Comparison of ENCODE assay signal across 1 cellular context in the genomic region with DNA sequence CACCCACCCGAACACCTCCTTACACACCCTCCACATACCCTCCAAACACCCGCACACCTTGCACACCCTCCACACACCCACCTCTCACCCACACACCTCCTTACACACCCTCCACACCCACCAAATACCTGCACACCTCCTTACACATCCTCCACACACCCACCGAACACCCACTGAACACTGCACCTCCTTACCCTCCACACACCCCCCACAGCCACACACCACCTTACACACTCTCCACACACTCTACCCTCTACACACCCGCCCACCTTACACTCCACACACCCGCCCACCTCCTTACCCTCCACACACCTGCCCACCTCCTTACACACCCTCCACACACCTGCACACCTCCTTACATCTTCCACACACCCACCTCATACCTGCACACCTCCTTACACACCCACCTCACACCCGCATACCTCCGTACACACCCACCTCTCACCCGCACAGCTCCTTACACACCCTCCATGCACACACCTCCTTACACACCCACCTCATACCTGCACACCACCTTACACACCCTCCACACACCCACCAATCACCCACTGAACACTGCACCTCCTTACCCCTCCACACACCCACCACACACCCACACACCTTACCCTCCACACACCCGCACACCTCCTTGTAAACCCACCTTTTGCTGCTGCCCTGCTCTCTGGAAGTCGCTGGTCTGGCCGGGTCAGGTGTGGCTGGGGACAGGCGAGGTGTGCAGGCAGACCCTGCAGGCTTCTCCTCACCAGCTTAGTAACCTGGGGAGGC.
TF ChIP-seq lines count a peak whose summit lies in the region.

No MANE protein-coding gene starts in this region.

TF ChIP-seq in HEK293, 187 proteins besides CTCF, POLR2A, EP300 and RAD21 (continued from another document):
- TF ChIP-seq ZNF37A (tag by site-specific recombination; IDR thresholded peaks at IDR 0.05) (no peak), KLF7 (tag by site-specific recombination; IDR thresholded peaks at IDR 0.05; ENCODE audit: borderline replicate concordance) (no peak), KLF9 (tag by site-specific recombination; IDR thresholded peaks at IDR 0.05; ENCODE audit: low read depth) (peak; percentile 78), ZNF211 (tag by site-specific recombination; IDR thresholded peaks at IDR 0.05; ENCODE audit: low read depth) (no peak), GLIS2 (tag by site-specific recombination; IDR thresholded peaks at IDR 0.05) (no peak), ZNF488 (tag by site-specific recombination; IDR thresholded peaks at IDR 0.05) (no peak), ZFHX2 (tag by site-specific recombination; conservative IDR thresholded peaks at IDR 0.05) (peak; percentile 99), SP7 (tag by site-specific recombination; IDR thresholded peaks at IDR 0.05) (no peak), ZNF2 (tag by site-specific recombination; IDR thresholded peaks at IDR 0.05) (no peak), ZNF433 (tag by site-specific recombination; IDR thresholded peaks at IDR 0.05; ENCODE audit: low read depth) (no peak), ZNF221 (tag by site-specific recombination; IDR thresholded peaks at IDR 0.05; ENCODE audit: borderline replicate concordance) (no peak), KLF8 (tag by site-specific recombination; IDR thresholded peaks at IDR 0.05) (peak; percentile 94), ZNF670 (tag by site-specific recombination; IDR thresholded peaks at IDR 0.05; ENCODE audit: low read depth) (0 out of 2 replicates have a peak, but pooled peaks have one; percentile 28), MYNN (tag by site-specific recombination; IDR thresholded peaks at IDR 0.05; ENCODE audit: borderline replicate concordance) (no peak), ZNF354C (tag by site-specific recombination; IDR thresholded peaks at IDR 0.05; ENCODE audit: borderline replicate concordance, low read depth) (no peak), ZFP41 (tag by site-specific recombination; IDR thresholded peaks at IDR 0.05; ENCODE audit: borderline replicate concordance) (no peak), ZNF791 (tag by site-specific recombination; IDR thresholded peaks at IDR 0.05) (no peak), ZNF239 (tag by site-specific recombination; IDR thresholded peaks at IDR 0.05) (peak; percentile 33; the same call in 1 of the 2 replicates), HOXC10 (CRISPR knock-in tag; IDR thresholded peaks at IDR 0.05) (no peak), ZNF660 (tag by site-specific recombination; IDR thresholded peaks at IDR 0.05) (no peak), ZNF169 (tag by site-specific recombination; IDR thresholded peaks at IDR 0.05) (0 out of 2 replicates have a peak, but pooled peaks have one; percentile 26), TCF7L2 (IDR thresholded peaks at IDR 0.05; ENCODE audit: borderline replicate concordance, low read depth, low read length) (no peak), EGR2 (tag by site-specific recombination; IDR thresholded peaks at IDR 0.05; ENCODE audit: low read depth) (peak; percentile 99), ZBTB20 (tag by site-specific recombination; IDR thresholded peaks at IDR 0.05) (peak; percentile 24; the same call in 1 of the 2 replicates), ZNF843 (tag by site-specific recombination; IDR thresholded peaks at IDR 0.05) (0 out of 2 replicates have a peak, but pooled peaks have one; percentile 25), MZF1 (tag by site-specific recombination; IDR thresholded peaks at IDR 0.05; ENCODE audit: borderline replicate concordance) (no peak), ZNF639 (tag by site-specific recombination; IDR thresholded peaks at IDR 0.05) (no peak), KLF16 (tag by site-specific recombination; IDR thresholded peaks at IDR 0.05) (no peak), ZNF341 (tag by site-specific recombination; IDR thresholded peaks at IDR 0.05; ENCODE audit: low read depth) (no peak), ZNF514 (tag by site-specific recombination; IDR thresholded peaks at IDR 0.05) (no peak), ZNF19 (tag by site-specific recombination; IDR thresholded peaks at IDR 0.05; ENCODE audit: low read depth) (no peak), ZNF521 (tag by site-specific recombination; IDR thresholded peaks at IDR 0.05) (0 out of 2 replicates have a peak, but pooled peaks have one; percentile 42), ZSCAN30 (tag by site-specific recombination; IDR thresholded peaks at IDR 0.05) (no peak), KLF10 (tag by site-specific recombination; IDR thresholded peaks at IDR 0.05) (0 out of 2 replicates have a peak, but pooled peaks have one; percentile 13)
- TF ChIP-seq, protein P1, sequence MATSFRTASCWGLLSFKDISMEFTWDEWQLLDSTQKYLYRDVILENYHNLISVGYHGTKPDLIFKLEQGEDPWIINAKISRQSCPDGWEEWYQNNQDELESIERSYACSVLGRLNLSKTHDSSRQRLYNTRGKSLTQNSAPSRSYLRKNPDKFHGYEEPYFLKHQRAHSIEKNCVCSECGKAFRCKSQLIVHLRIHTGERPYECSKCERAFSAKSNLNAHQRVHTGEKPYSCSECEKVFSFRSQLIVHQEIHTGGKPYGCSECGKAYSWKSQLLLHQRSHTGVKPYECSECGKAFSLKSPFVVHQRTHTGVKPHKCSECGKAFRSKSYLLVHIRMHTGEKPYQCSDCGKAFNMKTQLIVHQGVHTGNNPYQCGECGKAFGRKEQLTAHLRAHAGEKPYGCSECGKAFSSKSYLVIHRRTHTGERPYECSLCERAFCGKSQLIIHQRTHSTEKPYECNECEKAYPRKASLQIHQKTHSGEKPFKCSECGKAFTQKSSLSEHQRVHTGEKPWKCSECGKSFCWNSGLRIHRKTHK (tag by site-specific recombination; IDR thresholded peaks at IDR 0.05), result no peak
- TF ChIP-seq, protein P2, sequence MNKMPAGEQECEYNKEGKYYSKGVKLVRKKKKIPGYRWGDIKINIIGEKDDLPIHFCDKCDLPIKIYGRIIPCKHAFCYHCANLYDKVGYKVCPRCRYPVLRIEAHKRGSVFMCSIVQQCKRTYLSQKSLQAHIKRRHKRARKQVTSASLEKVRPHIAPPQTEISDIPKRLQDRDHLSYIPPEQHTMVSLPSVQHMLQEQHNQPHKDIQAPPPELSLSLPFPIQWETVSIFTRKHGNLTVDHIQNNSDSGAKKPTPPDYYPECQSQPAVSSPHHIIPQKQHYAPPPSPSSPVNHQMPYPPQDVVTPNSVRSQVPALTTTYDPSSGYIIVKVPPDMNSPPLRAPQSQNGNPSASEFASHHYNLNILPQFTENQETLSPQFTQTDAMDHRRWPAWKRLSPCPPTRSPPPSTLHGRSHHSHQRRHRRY (tag by site-specific recombination; IDR thresholded peaks at IDR 0.05), result no peak
- TF ChIP-seq, protein P3, sequence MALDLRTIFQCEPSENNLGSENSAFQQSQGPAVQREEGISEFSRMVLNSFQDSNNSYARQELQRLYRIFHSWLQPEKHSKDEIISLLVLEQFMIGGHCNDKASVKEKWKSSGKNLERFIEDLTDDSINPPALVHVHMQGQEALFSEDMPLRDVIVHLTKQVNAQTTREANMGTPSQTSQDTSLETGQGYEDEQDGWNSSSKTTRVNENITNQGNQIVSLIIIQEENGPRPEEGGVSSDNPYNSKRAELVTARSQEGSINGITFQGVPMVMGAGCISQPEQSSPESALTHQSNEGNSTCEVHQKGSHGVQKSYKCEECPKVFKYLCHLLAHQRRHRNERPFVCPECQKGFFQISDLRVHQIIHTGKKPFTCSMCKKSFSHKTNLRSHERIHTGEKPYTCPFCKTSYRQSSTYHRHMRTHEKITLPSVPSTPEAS (tag by site-specific recombination; IDR thresholded peaks at IDR 0.05), result no peak
TF ChIP-seq in HEK293: peak in this region for 12.
